Comparison of ENCODE assay signal across 18 cellular contexts in the genomic region with DNA sequence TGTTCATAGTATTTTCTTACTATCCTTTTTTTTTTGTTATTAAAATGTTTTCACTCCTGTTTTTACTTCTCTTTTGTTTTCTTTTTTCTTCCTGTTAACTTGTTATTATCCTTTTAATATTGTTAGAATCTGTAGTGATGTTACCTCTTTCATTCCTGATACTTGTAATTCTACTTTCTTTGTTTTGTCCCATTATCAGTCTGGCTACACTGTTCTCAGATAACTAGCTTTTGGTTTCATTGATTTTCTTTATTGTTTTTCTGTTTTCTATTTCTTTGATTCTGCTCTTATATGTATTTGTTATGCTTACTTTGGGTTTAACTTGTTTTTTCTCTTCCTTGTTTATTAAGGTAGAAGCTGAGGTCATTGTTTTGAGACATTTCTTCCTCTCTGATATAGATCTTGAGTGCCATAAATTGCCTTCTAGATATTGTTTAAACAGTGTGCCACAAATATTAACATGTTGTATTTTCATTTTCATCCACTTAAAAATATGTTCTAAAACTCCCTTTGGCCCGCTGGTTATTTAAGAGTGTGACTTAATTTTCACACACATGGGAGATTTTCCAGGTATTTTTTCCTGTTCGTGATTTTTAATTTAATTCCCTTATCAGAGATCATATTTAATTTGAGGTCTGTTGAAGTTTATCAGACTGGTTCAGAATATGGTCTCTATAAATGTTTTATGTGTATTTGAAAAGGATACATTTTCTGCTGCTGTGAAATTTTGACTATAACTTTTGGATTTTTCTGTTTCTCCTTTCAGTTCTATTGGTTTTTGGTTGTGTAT. TPM values are rescaled to one million over a fixed set of nuclear protein-coding genes. Genes with fewer than 3 reads are reported as not detected.
DNase-seq lines count a peak whose midpoint lies in the region; ATAC-seq and TF ChIP-seq lines count a peak whose summit lies in the region.
"Had no signal": no experiment of that assay in that cellular context is flagged by ENCODE, and none has a peak within 500 bp of the region (broad histone marks: within the 10 kb centered on the region; RNA-seq: fewer than 3 reads in every experiment).

No MANE protein-coding gene starts in this region.

- H3K27me3 Mint-ChIP-seq in activated T-cell treated with anti-CD3 and anti-CD28 coated beads, Interleukin-2, amount 50 U/mL, for 72 hours (ENCODE audit: low read depth), result no peaks in the 10 kb centered on the region
- H3K27me3 Mint-ChIP-seq in brain, result no peaks in the 10 kb centered on the region
- H3K27me3 Mint-ChIP-seq in neural progenitor cell (ENCODE audit: insufficient read depth, low read depth), result peaks cover 2% of the 10 kb centered on the region

- H3K36me3 Mint-ChIP-seq in activated T-cell treated with anti-CD3 and anti-CD28 coated beads, Interleukin-2, amount 50 U/mL, for 72 hours (ENCODE audit: insufficient read depth in 2 of 2), result peaks cover 12 to 22% of the 10 kb centered on the region in 2 donors
- peaks cover 58% of the 10 kb centered on the region for H3K36me3 Mint-ChIP-seq in brain
- peaks cover 50% of the 10 kb centered on the region for H3K36me3 Mint-ChIP-seq in neural progenitor cell

- H3K27ac ChIP-seq in neural progenitor cell, result no peak overlapping the region
- no peak overlapping the region for H3K27ac ChIP-seq in effector memory CD4-positive, alpha-beta T cell (ENCODE audit: insufficient read depth, low read length, poor library complexity, severe bottlenecking)
- H3K27ac ChIP-seq: spleen had no signal

- no peak overlapping the region for H3K9ac ChIP-seq in neural progenitor cell

- no peaks in the 10 kb centered on the region for H3K27me3 ChIP-seq in neural progenitor cell
- no peaks in the 10 kb centered on the region for H3K27me3 ChIP-seq in effector memory CD4-positive, alpha-beta T cell (replicated peaks; ENCODE audit: control insufficient read depth, insufficient read depth, low read length, poor library complexity, severe bottlenecking)
- H3K27me3 ChIP-seq: spleen had no signal

- peaks cover 10% of the 10 kb centered on the region for H3K36me3 ChIP-seq in neural progenitor cell
- H3K36me3 ChIP-seq in effector memory CD4-positive, alpha-beta T cell (ENCODE audit: control insufficient read depth, insufficient read depth, low read length), result peaks cover 6% of the 10 kb centered on the region

- peaks cover 73% of the 10 kb centered on the region for H4K20me1 ChIP-seq in neural progenitor cell (ENCODE audit: low read depth)

- H3K79me2 ChIP-seq in neural progenitor cell (ENCODE audit: low read depth), result peaks cover 75% of the 10 kb centered on the region

- DNase-seq in activated T-cell treated with anti-CD3 and anti-CD28 coated beads, Interleukin-2, amount 50 U/mL, for 72 hours, result no peak
- no peak for DNase-seq in activated T-cell treated with anti-CD3 and anti-CD28 coated beads, Interleukin-2, amount 50 U/mL, for 48 hours
- DNase-seq in LNCaP clone FGC (ENCODE audit: low read depth), result peak; percentile 75
- no peak for DNase-seq in neural progenitor cell (ENCODE audit: low spot score)
- DNase-seq in effector memory CD4-positive, alpha-beta T cell, result no peak
- no peak for DNase-seq in stimulated activated naive CD4-positive, alpha-beta T cell (lab: John Stamatoyannopoulos, UW)
- no peak for DNase-seq in GM20000 (ENCODE audit: low spot score)
- DNase-seq: ACHN; activated CD4-positive, CD25-positive, alpha-beta regulatory T cell treated with anti-CD3 and anti-CD28 coated beads, Interleukin-2, amount 50 U/mL, for 72 hours; caudate nucleus; effector CD8-positive, alpha-beta T cell; H7; left colon; NCI-H1694 treated with DMSO at 0.1 percent for 48 hours; spleen had no signal

- H3K4me3 Mint-ChIP-seq in activated T-cell treated with anti-CD3 and anti-CD28 coated beads, Interleukin-2, amount 50 U/mL, for 72 hours, result peak overlapping the region; percentile 20 to 91
- H3K4me3 Mint-ChIP-seq in brain (peak overlapping the region; percentile 41 to 76 (median 49)), neural progenitor cell (no peak overlapping the region)
- H3K4me3 Mint-ChIP-seq: stimulated activated effector memory CD8-positive, alpha-beta T cell treated with anti-CD3 and anti-CD28 coated beads, Interleukin-12 subunit alpha, Interleukin-12 subunit beta, amount 100 ng/mL, for 72 hours had no signal

- peak overlapping the region; percentile 46 for H3K4me2 ChIP-seq in neural progenitor cell

- no peaks in the 10 kb centered on the region for H3K9me3 ChIP-seq in neural progenitor cell (ENCODE audit: low read depth)
- no peaks in the 10 kb centered on the region for H3K9me3 ChIP-seq in effector memory CD4-positive, alpha-beta T cell (ENCODE audit: control insufficient read depth, low read length)

- H3K4me1 ChIP-seq in neural progenitor cell, result peaks cover 12% of the 10 kb centered on the region
- peaks cover 9% of the 10 kb centered on the region for H3K4me1 ChIP-seq in effector memory CD4-positive, alpha-beta T cell (ENCODE audit: control insufficient read depth, insufficient read depth, low read length, poor library complexity, severe bottlenecking)

- H2AFZ ChIP-seq in neural progenitor cell (replicated peaks), result no peak overlapping the region

- TF ChIP-seq CTCF in LNCaP clone FGC (IDR thresholded peaks at IDR 0.05; ENCODE audit: control insufficient read depth, extremely low read depth, insufficient read depth), result no peak
- no peak for TF ChIP-seq CTCF in brain (conservative IDR thresholded peaks at IDR 0.05)
- TF ChIP-seq CTCF in neural progenitor cell (IDR thresholded peaks at IDR 0.05), result no peak
- no peak for TF ChIP-seq CTCF in GM20000 (IDR thresholded peaks at IDR 0.05; ENCODE audit: extremely low read depth, missing control alignments)

- H3K27ac Mint-ChIP-seq in activated T-cell treated with anti-CD3 and anti-CD28 coated beads, Interleukin-2, amount 50 U/mL, for 72 hours, result peak overlapping the region; percentile 98
- H3K27ac Mint-ChIP-seq in brain (no peak overlapping the region), neural progenitor cell (no peak overlapping the region)
- H3K27ac Mint-ChIP-seq: stimulated activated effector memory CD8-positive, alpha-beta T cell treated with anti-CD3 and anti-CD28 coated beads, Interleukin-12 subunit alpha, Interleukin-12 subunit beta, amount 100 ng/mL, for 72 hours had no signal

- peak overlapping the region; percentile 38 for H3K4me3 ChIP-seq in LNCaP clone FGC (ENCODE audit: low read depth, low read length)
- H3K4me3 ChIP-seq in neural progenitor cell, result no peak overlapping the region
- no peak overlapping the region for H3K4me3 ChIP-seq in effector memory CD4-positive, alpha-beta T cell (ENCODE audit: insufficient read depth, low read depth, low read length, poor library complexity, severe bottlenecking)
- H3K4me3 ChIP-seq: spleen had no signal

- H3F3A ChIP-seq in neural progenitor cell (ENCODE audit: low read depth), result no peaks in the 10 kb centered on the region

- H3K4me1 Mint-ChIP-seq in activated T-cell treated with anti-CD3 and anti-CD28 coated beads, Interleukin-2, amount 50 U/mL, for 72 hours (ENCODE audit: low read depth), result peaks cover 72% of the 10 kb centered on the region
- peaks cover 58% of the 10 kb centered on the region for H3K4me1 Mint-ChIP-seq in brain
- peaks cover 12% of the 10 kb centered on the region for H3K4me1 Mint-ChIP-seq in neural progenitor cell

- peaks cover 0 to 2% of the 10 kb centered on the region in 2 donors for H3K9me3 Mint-ChIP-seq in activated T-cell treated with anti-CD3 and anti-CD28 coated beads, Interleukin-2, amount 50 U/mL, for 72 hours
- peaks cover 0 to 8% (median 0%) of the 10 kb centered on the region in 5 experiments for H3K9me3 Mint-ChIP-seq in brain
- peaks cover 10% of the 10 kb centered on the region for H3K9me3 Mint-ChIP-seq in neural progenitor cell
- H3K9me3 Mint-ChIP-seq: stimulated activated effector memory CD8-positive, alpha-beta T cell treated with anti-CD3 and anti-CD28 coated beads, Interleukin-12 subunit alpha, Interleukin-12 subunit beta, amount 100 ng/mL, for 72 hours had no signal

- no peak for ATAC-seq in activated T-cell treated with anti-CD3 and anti-CD28 coated beads, Interleukin-2, amount 50 U/mL, for 72 hours (replicated peaks in 1 of 2)
- ATAC-seq: left colon; Right ventricle myocardium inferior; stimulated activated effector memory CD8-positive, alpha-beta T cell treated with anti-CD3 and anti-CD28 coated beads, Interleukin-12 subunit alpha, Interleukin-12 subunit beta, amount 100 ng/mL, for 72 hours had no signal

RNA-seq across cellular contexts. Expression of a gene that starts 6.7 kb away (rescaled TPM):
- 10 to 100 TPM; 77.9 to 81.8 TPM for total RNA-seq in activated T-cell treated with anti-CD3 and anti-CD28 coated beads, Interleukin-2, amount 50 U/mL, for 72 hours
- 38.3 TPM for polyA plus RNA-seq in brain (ENCODE audit: insufficient read depth, low read depth, low replicate concordance)
- total RNA-seq in neural progenitor cell (ENCODE audit: low replicate concordance), result 170 and 239 TPM in 2 replicates
